In the genomic region with DNA sequence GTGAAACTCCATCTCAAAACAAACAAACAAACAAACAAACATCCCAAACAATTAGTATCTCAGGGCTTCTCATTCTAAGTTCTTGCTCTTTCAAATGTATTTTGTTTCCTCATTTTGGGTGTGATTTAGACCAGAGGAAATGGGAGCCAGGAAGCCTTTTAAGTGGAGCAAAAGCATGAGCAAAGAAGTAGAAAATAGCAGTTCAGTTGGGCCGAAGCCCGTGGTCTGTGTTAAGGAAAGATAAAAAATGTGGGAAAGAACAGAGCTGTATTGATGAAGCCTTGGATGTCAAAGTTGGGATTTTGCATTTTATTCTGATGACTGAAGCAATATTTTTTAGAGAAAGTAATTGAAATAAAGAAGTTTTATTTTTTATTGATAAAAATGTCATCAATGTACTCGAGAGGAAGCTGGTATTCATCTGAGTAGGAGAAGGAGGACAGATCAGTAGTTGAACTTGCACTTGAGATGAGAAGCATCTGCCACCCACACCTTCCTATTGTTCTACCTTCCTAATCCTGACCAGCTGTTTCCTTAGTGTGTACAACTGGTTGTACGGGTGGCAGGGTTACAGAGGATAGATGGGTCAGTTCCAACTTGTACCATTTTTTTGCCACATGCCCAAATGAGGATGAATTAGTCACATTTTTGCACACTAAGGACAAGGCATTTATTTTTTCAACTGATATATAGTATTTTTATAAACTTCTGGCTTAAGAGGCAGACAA, we compare ENCODE assay signal across 17 cellular contexts. TPM values are rescaled to one million over a fixed set of nuclear protein-coding genes. Genes with fewer than 3 reads are reported as not detected.
DNase-seq lines count a peak whose midpoint lies in the region; ATAC-seq lines count a peak whose summit lies in the region.
"Had no signal": no experiment of that assay in that cellular context is flagged by ENCODE, and none has a peak within 500 bp of the region (broad histone marks: within the 10 kb centered on the region; RNA-seq: fewer than 3 reads in every experiment).

No MANE protein-coding gene starts in this region.

- ATAC-seq in HG02571 (IDR thresholded peaks at IDR 0.05; ENCODE audit: unreplicated experiment): peak; percentile 36
- no peak for ATAC-seq in stimulated activated effector memory CD8-positive, alpha-beta T cell treated with anti-CD3 and anti-CD28 coated beads, Interleukin-12 subunit alpha, Interleukin-12 subunit beta, amount 100 ng/mL, for 72 hours
- no peak for ATAC-seq in GM21723 (IDR thresholded peaks at IDR 0.05; ENCODE audit: unreplicated experiment)
- no peak for ATAC-seq in HG02870 (IDR thresholded peaks at IDR 0.05; ENCODE audit: unreplicated experiment)
- ATAC-seq: SK-N-SH treated with all-trans-retinoic acid at 6 μM for 48 hours had no signal

- no peak overlapping the region for H3K4me3 Mint-ChIP-seq in activated T-cell treated with anti-CD3 and anti-CD28 coated beads, Interleukin-2, amount 50 U/mL, for 24 hours
- no peak overlapping the region for H3K4me3 Mint-ChIP-seq in stimulated activated effector memory CD8-positive, alpha-beta T cell treated with anti-CD3 and anti-CD28 coated beads, Interleukin-12 subunit alpha, Interleukin-12 subunit beta, amount 100 ng/mL, for 72 hours
- H3K4me3 Mint-ChIP-seq: activated CD4-positive, alpha-beta memory T cell treated with anti-CD3 and anti-CD28 coated beads for 36 hours; stimulated activated naive CD8-positive, alpha-beta T cell treated with anti-CD3 and anti-CD28 coated beads, Interleukin-15, Interleukin-2, amounts not matched to agents 100 ng/mL and 50 ng/mL, for 24 hours had no signal

- peak overlapping the region; percentile 38 for H3K27ac Mint-ChIP-seq in activated T-cell treated with anti-CD3 and anti-CD28 coated beads, Interleukin-2, amount 50 U/mL, for 24 hours
- H3K27ac Mint-ChIP-seq in stimulated activated effector memory CD8-positive, alpha-beta T cell treated with anti-CD3 and anti-CD28 coated beads, Interleukin-12 subunit alpha, Interleukin-12 subunit beta, amount 100 ng/mL, for 72 hours: peak overlapping the region; percentile 88

- H3K36me3 Mint-ChIP-seq in activated T-cell treated with anti-CD3 and anti-CD28 coated beads, Interleukin-2, amount 50 U/mL, for 24 hours (ENCODE audit: low read depth): no peaks in the 10 kb centered on the region
- H3K36me3 Mint-ChIP-seq in stimulated activated effector memory CD8-positive, alpha-beta T cell treated with anti-CD3 and anti-CD28 coated beads, Interleukin-12 subunit alpha, Interleukin-12 subunit beta, amount 100 ng/mL, for 72 hours: no peaks in the 10 kb centered on the region
- H3K36me3 Mint-ChIP-seq: activated CD4-positive, alpha-beta memory T cell treated with anti-CD3 and anti-CD28 coated beads for 36 hours had no signal

- H3K9me3 Mint-ChIP-seq in activated T-cell treated with anti-CD3 and anti-CD28 coated beads, Interleukin-2, amount 50 U/mL, for 24 hours: peaks cover 3% of the 10 kb centered on the region
- H3K9me3 Mint-ChIP-seq in stimulated activated effector memory CD8-positive, alpha-beta T cell treated with anti-CD3 and anti-CD28 coated beads, Interleukin-12 subunit alpha, Interleukin-12 subunit beta, amount 100 ng/mL, for 72 hours: no peaks in the 10 kb centered on the region
- H3K9me3 Mint-ChIP-seq: stimulated activated naive CD8-positive, alpha-beta T cell treated with anti-CD3 and anti-CD28 coated beads, Interleukin-15, Interleukin-2, amounts not matched to agents 100 ng/mL and 50 ng/mL, for 24 hours had no signal

- H3K4me1 Mint-ChIP-seq in activated T-cell treated with anti-CD3 and anti-CD28 coated beads, Interleukin-2, amount 50 U/mL, for 24 hours (ENCODE audit: low read depth): peaks cover 19% of the 10 kb centered on the region
- peaks cover 18% of the 10 kb centered on the region for H3K4me1 Mint-ChIP-seq in stimulated activated effector memory CD8-positive, alpha-beta T cell treated with anti-CD3 and anti-CD28 coated beads, Interleukin-12 subunit alpha, Interleukin-12 subunit beta, amount 100 ng/mL, for 72 hours

- no peak for DNase-seq in activated T-cell treated with anti-CD3 and anti-CD28 coated beads, Interleukin-2, amount 50 U/mL, for 24 hours
- DNase-seq in activated T-cell treated with anti-CD3 and anti-CD28 coated beads for 4 hours (no peak), LHCN-M2 (ENCODE audit: low read depth) (peak; percentile 67)
- DNase-seq in stimulated activated effector memory CD8-positive, alpha-beta T cell treated with anti-CD3 and anti-CD28 coated beads, Interleukin-12 subunit alpha, Interleukin-12 subunit beta, amount 100 ng/mL, for 72 hours (ENCODE audit: low spot score in 2 of 2): no peak
- no peak for DNase-seq in activated CD4-positive, alpha-beta T cell treated with anti-CD3 and anti-CD28 coated beads, Interleukin-2, amount 50 U/mL, for 1 hour
- DNase-seq: ACHN, erythroblast, GF-D8, heart right ventricle, kidney, NCI-H2081 had no signal

- H3K27me3 Mint-ChIP-seq in activated T-cell treated with anti-CD3 and anti-CD28 coated beads, Interleukin-2, amount 50 U/mL, for 24 hours: no peaks in the 10 kb centered on the region
- H3K27me3 Mint-ChIP-seq: activated CD4-positive, alpha-beta memory T cell treated with anti-CD3 and anti-CD28 coated beads for 36 hours; stimulated activated naive CD8-positive, alpha-beta T cell treated with anti-CD3 and anti-CD28 coated beads, Interleukin-15, Interleukin-2, amounts not matched to agents 100 ng/mL and 50 ng/mL, for 24 hours had no signal

RNA-seq across cellular contexts. Expression of a gene that starts 56.1 kb away (rescaled TPM):
- 2.4 and 5.0 TPM in 2 replicates for total RNA-seq in LHCN-M2 (2014; rRNA removed)
- polyA plus RNA-seq in LHCN-M2 (2012): 1.5 TPM

RNA-seq across cellular contexts. Expression of a gene that starts 59.6 kb away (rescaled TPM):
- total RNA-seq in LHCN-M2 (2014; rRNA removed): 91.6 and 97.8 TPM in 2 replicates
- polyA plus RNA-seq in LHCN-M2 (2012): 36.2 TPM
